Comparison of ENCODE assay signal across 8 cellular contexts in genomic region chr2:127508621-127509034, GRCh38. TPM values are rescaled to one million over a fixed set of nuclear protein-coding genes. Genes with fewer than 3 reads are reported as not detected.
DNase-seq lines count a peak whose midpoint lies in the region; ATAC-seq and TF ChIP-seq lines count a peak whose summit lies in the region.

No MANE protein-coding gene starts in this region.

- H3K9ac ChIP-seq in SK-N-SH (no peak overlapping the region), fibroblast of lung (ENCODE audit: insufficient read depth, low read length) (no peak overlapping the region)

- no peaks in the 10 kb centered on the region for H3K27me3 Mint-ChIP-seq in nephron progenitor cell (ENCODE audit: low read depth, poor library complexity)

- H3K9me2 ChIP-seq in SK-N-SH: no peaks in the 10 kb centered on the region

- no peak overlapping the region for H3K4me3 ChIP-seq in SK-N-SH (ENCODE audit: low read depth in 2 of 2, low read length in 1 of 2)
- H3K4me3 ChIP-seq in fibroblast of lung (replicated peaks in 1 of 4; ENCODE audit: control extremely low read depth in 1 of 4, insufficient read depth in 1 of 4, low read depth in 3 of 4, low read length in 4 of 4): peak overlapping the region in 1 of 4 experiments; percentile 24

- H3K36me3 ChIP-seq in SK-N-SH (replicated peaks in 1 of 2; ENCODE audit: control insufficient read depth in 1 of 2, insufficient read depth in 2 of 2, low read length in 1 of 2) (peaks cover 33 to 39% of the 10 kb centered on the region in 2 experiments), fibroblast of lung (ENCODE audit: control insufficient read depth, insufficient read depth, low read length) (peaks cover 2% of the 10 kb centered on the region)

- peak in 1 of 2 experiments; percentile 82; a peak in 2 of 4 replicates for TF ChIP-seq EP300 in SK-N-SH (IDR thresholded peaks at IDR 0.05; ENCODE audit: borderline replicate concordance in 1 of 2, low read depth in 1 of 2, low read length in 1 of 2)

- H2AFZ ChIP-seq in SK-N-SH (ENCODE audit: low read depth) (no peak overlapping the region), fibroblast of lung (ENCODE audit: low read length) (no peak overlapping the region)

- no peaks in the 10 kb centered on the region for H3K27me3 ChIP-seq in SK-N-SH (ENCODE audit: insufficient read depth)
- H3K27me3 ChIP-seq in fibroblast of lung (ENCODE audit: control insufficient read depth, insufficient read depth, low read length): no peaks in the 10 kb centered on the region

- H3K4me3 Mint-ChIP-seq in nephron progenitor cell: no peak overlapping the region

- peaks cover 23% of the 10 kb centered on the region for H3K4me1 Mint-ChIP-seq in nephron progenitor cell

- no peak for ATAC-seq in HG02623 (IDR thresholded peaks at IDR 0.05; ENCODE audit: unreplicated experiment)

- H3K4me2 ChIP-seq in SK-N-SH: peak overlapping the region; percentile 67
- peak overlapping the region; percentile 53 for H3K4me2 ChIP-seq in fibroblast of lung (ENCODE audit: extremely low read depth, insufficient read depth, low read length)

- H3K79me2 ChIP-seq in SK-N-SH (ENCODE audit: insufficient read depth) (peaks cover 85% of the 10 kb centered on the region), fibroblast of lung (ENCODE audit: control insufficient read depth, insufficient read depth, low read length) (peaks cover 62% of the 10 kb centered on the region)

- peaks cover 44% of the 10 kb centered on the region for H3F3A ChIP-seq in SK-N-SH (replicated peaks; ENCODE audit: insufficient read depth)

- no peak for TF ChIP-seq RAD21 in SK-N-SH (IDR thresholded peaks at IDR 0.05; ENCODE audit: low read length)

- H4K20me1 ChIP-seq in SK-N-SH (ENCODE audit: insufficient read depth): peaks cover 57% of the 10 kb centered on the region
- H4K20me1 ChIP-seq in fibroblast of lung (ENCODE audit: control insufficient read depth, extremely low read depth, insufficient read depth, low read length): peaks cover 1% of the 10 kb centered on the region

- WGBS in SK-N-SH (ENCODE audit: low lambda C conversion rate): 2% methylated on average over 3 of the region's 3 CpGs

- DNase-seq in EH (ENCODE audit: low read depth) (peak; percentile 100), HT-29 (ENCODE audit: low spot score) (peak; percentile 69), SK-N-SH (peak; percentile 66), fibroblast of lung (ENCODE audit: low read depth in 2 of 2) (peak; percentile 99 to 100), nephron progenitor cell (no peak), GM19240 (ENCODE audit: insufficient read length, low spot score) (no peak)
- no peak for DNase-seq in activated CD4-positive, alpha-beta T cell treated with anti-CD3 and anti-CD28 coated beads, Interleukin-2, amount 50 U/mL, for 48 hours

- peaks cover 10 to 52% of the 10 kb centered on the region in 2 experiments for H3K4me1 ChIP-seq in SK-N-SH (ENCODE audit: control insufficient read depth in 1 of 2, insufficient read depth in 2 of 2, low read depth in 1 of 2, low read length in 1 of 2)
- peaks cover 13% of the 10 kb centered on the region for H3K4me1 ChIP-seq in fibroblast of lung (ENCODE audit: control insufficient read depth, extremely low read depth, insufficient read depth, low read length)

- TF ChIP-seq CTCF in SK-N-SH (IDR thresholded peaks at IDR 0.05) (no peak), fibroblast of lung (conservative IDR thresholded peaks at IDR 0.05 in 1 of 2, IDR thresholded peaks at IDR 0.05 in 1 of 2; ENCODE audit: low read depth in 1 of 2, low read length in 2 of 2) (no peak), nephron progenitor cell (IDR thresholded peaks at IDR 0.05) (no peak)

- H3K9me3 Mint-ChIP-seq in nephron progenitor cell: no peaks in the 10 kb centered on the region

- H3K36me3 Mint-ChIP-seq in nephron progenitor cell (ENCODE audit: low read depth): peaks cover 39% of the 10 kb centered on the region

- H3K9me3 ChIP-seq in SK-N-SH (no peaks in the 10 kb centered on the region), fibroblast of lung (ENCODE audit: control insufficient read depth, insufficient read depth, low read depth, low read length) (no peaks in the 10 kb centered on the region)

- H3K27ac ChIP-seq in SK-N-SH (ENCODE audit: low read depth in 2 of 2, low read length in 1 of 2): peak overlapping the region; percentile 43 to 86
- H3K27ac ChIP-seq in fibroblast of lung (ENCODE audit: insufficient read depth, low read length): peak overlapping the region; percentile 46

- peak overlapping the region; percentile 50 for H3K27ac Mint-ChIP-seq in nephron progenitor cell

- POLR2A ChIA-PET in SK-N-SH (lab: Yijun Ruan, JAX): no interaction called here

- CTCF ChIA-PET in SK-N-SH (lab: Yijun Ruan, JAX): interaction anchor here (0.9 to 5.6 kb wide), 3 partner anchors 11 to 312 kb away, joined by 3 to 26 read pairs (median 4); no protein-coding TSS in a partner anchor

TF ChIP-seq in SK-N-SH, 30 proteins besides CTCF, POLR2A, EP300 and RAD21 (continues in another document):
- TF ChIP-seq MEF2A (IDR thresholded peaks at IDR 0.05; ENCODE audit: borderline replicate concordance, low read depth) (peak; percentile 79), MXI1 (IDR thresholded peaks at IDR 0.05; ENCODE audit: low read depth, low read length) (peak; percentile 51; the same call in 1 of the 2 replicates), ZBTB33 (IDR thresholded peaks at IDR 0.05; ENCODE audit: borderline replicate concordance, low read depth) (peak; percentile 66; the same call in 1 of the 2 replicates), NFIC (IDR thresholded peaks at IDR 0.05; ENCODE audit: borderline replicate concordance) (peak; percentile 97), SIN3A (IDR thresholded peaks at IDR 0.05; ENCODE audit: borderline replicate concordance, low read depth, low read length) (0 out of 2 replicates have a peak, but pooled peaks have one; percentile 56), RXRA (IDR thresholded peaks at IDR 0.05; ENCODE audit: borderline replicate concordance, low read depth) (peak; percentile 73; the same call in 1 of the 2 replicates), SMC3 (IDR thresholded peaks at IDR 0.05; ENCODE audit: low read depth, low read length) (no peak), JUND (IDR thresholded peaks at IDR 0.05) (peak; percentile 85), TCF12 (IDR thresholded peaks at IDR 0.05) (peak; percentile 92), FOSL2 (IDR thresholded peaks at IDR 0.05; ENCODE audit: borderline replicate concordance, low read depth) (peak; percentile 86)
- TF ChIP-seq, protein P1, sequence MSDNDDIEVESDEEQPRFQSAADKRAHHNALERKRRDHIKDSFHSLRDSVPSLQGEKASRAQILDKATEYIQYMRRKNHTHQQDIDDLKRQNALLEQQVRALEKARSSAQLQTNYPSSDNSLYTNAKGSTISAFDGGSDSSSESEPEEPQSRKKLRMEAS (IDR thresholded peaks at IDR 0.05; ENCODE audit: low read depth): peak; percentile 82
- TF ChIP-seq, protein P2, sequence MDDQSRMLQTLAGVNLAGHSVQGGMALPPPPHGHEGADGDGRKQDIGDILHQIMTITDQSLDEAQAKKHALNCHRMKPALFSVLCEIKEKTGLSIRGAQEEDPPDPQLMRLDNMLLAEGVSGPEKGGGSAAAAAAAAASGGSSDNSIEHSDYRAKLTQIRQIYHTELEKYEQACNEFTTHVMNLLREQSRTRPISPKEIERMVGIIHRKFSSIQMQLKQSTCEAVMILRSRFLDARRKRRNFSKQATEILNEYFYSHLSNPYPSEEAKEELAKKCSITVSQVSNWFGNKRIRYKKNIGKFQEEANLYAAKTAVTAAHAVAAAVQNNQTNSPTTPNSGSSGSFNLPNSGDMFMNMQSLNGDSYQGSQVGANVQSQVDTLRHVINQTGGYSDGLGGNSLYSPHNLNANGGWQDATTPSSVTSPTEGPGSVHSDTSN (IDR thresholded peaks at IDR 0.05): peak; percentile 82

RNA-seq across cellular contexts. Expression of gene IWS1, which starts 17.7 kb away (rescaled TPM):
- total RNA-seq in HT-29 (2014; rRNA removed; shearing (Covaris generic)): 34.8 and 43.1 TPM in 2 replicates
- polyA plus RNA-seq in SK-N-SH (2012; rRNA removed) (24.6 and 30.0 TPM in 2 replicates), fibroblast of lung (47.4 and 56.0 TPM in 2 replicates)
- polyA plus RNA-seq in SK-N-SH (2012; cell fraction: cytosol; rRNA removed): 30.0 and 35.8 TPM in 2 replicates
- polyA plus RNA-seq in SK-N-SH (2012; cell fraction: nucleus; rRNA removed): 19.8 and 27.7 TPM in 2 replicates
- 34.7 and 44.1 TPM in 2 replicates for total RNA-seq in fibroblast of lung
- polyA plus RNA-seq in fibroblast of lung (2012): 36.1 and 37.5 TPM in 2 replicates
- 6.2 and 9.3 TPM in 2 replicates for polyA minus RNA-seq in fibroblast of lung (ENCODE audit: low replicate concordance)

RNA-seq across cellular contexts. Expression of gene MYO7B, which starts 26.9 kb away (rescaled TPM):
- 4.8 and 5.4 TPM in 2 replicates for total RNA-seq in HT-29 (2014; rRNA removed; shearing (Covaris generic))
- 0.06 and 0.08 TPM in 2 replicates for polyA plus RNA-seq in SK-N-SH (2012; rRNA removed)
- polyA plus RNA-seq in SK-N-SH (2012; cell fraction: cytosol; rRNA removed): 0.03 and 0.05 TPM in 2 replicates
- polyA plus RNA-seq in SK-N-SH (2012; cell fraction: nucleus; rRNA removed): 0.29 and 0.42 TPM in 2 replicates
- under 0.01 TPM in 1 of 2 replicates, not detected in the other for total RNA-seq in fibroblast of lung
- not detected in 2 replicates for polyA plus RNA-seq in fibroblast of lung
- polyA plus RNA-seq in fibroblast of lung (2012): 0.03 TPM in 1 of 2 replicates, not detected in the other
- not detected in 2 replicates for polyA minus RNA-seq in fibroblast of lung (ENCODE audit: low replicate concordance)

Comparison
In these comparisons a context has a peak if more than half of its experiments do, and no peak if none do; other contexts are left out.
1. DNase-seq: peak in EH (single experiment), HT-29 (single experiment), SK-N-SH (single experiment) and fibroblast of lung (2 of 2); none in nephron progenitor cell (single experiment), GM19240 (single experiment) and activated CD4-positive, alpha-beta T cell treated with anti-CD3 and anti-CD28 coated beads, Interleukin-2, amount 50 U/mL, for 48 hours (0 of 2).